In genomic region chr3:184777566-184778356, GRCh38 we compare ENCODE assay signal across 8 cellular contexts. TPM values are rescaled to one million over a fixed set of nuclear protein-coding genes. Genes with fewer than 3 reads are reported as not detected.
DNase-seq lines count a peak whose midpoint lies in the region; ATAC-seq and TF ChIP-seq lines count a peak whose summit lies in the region.

No MANE protein-coding gene starts in this region.

- DNase-seq in AG04449 (ENCODE audit: low read depth, low spot score) (peak; percentile 92), HUDEP-2 (lab: John Stamatoyannopoulos, UW; ENCODE audit: unreplicated experiment in 76 of 76) (peak in 72 of 76 experiments; percentile 5 to 82 (median 58)), NOMO-1 treated with DMSO at 0.1 percent for 48 hours (lab: John Stamatoyannopoulos, UW; ENCODE audit: unreplicated experiment) (peak; percentile 92), endodermal cell (peak; percentile 95), mesenteric fat pad (ENCODE audit: low spot score) (peak; percentile 89)
- DNase-seq in activated CD8-positive, alpha-beta memory T cell treated with anti-CD3 and anti-CD28 coated beads for 24 hours: peak; percentile 87
- DNase-seq in stimulated activated CD8-positive, alpha-beta memory T cell treated with anti-CD3 and anti-CD28 coated beads, Interleukin-15, amount 100 ng/mL, for 48 hours (ENCODE audit: low read depth in 2 of 2): peak; percentile 56 to 61

- no peak overlapping the region for H3K27ac Mint-ChIP-seq in endodermal cell

- no peaks in the 10 kb centered on the region for H3K36me3 Mint-ChIP-seq in endodermal cell (ENCODE audit: low read depth)

- WGBS in endodermal cell (ENCODE audit: insufficient coverage in 1 of 2, insufficient read length in 1 of 2), 2 experiments: 52 to 68% methylated on average over 6 to 11 of the region's 11 CpGs

- H3K27ac ChIP-seq in endodermal cell (ENCODE audit: low read depth, low read length): no peak overlapping the region

- H3K36me3 ChIP-seq in endodermal cell (ENCODE audit: control insufficient read depth, insufficient read depth, low read length): no peaks in the 10 kb centered on the region

- CTCF ChIA-PET in AG04449 (lab: Yijun Ruan, JAX): interaction anchor here (0.6 to 8.2 kb wide), 37 partner anchors 9 to 424 kb away, joined by 3 to 146 read pairs (median 4); partner anchors contain the start of gene VPS8

- no peaks in the 10 kb centered on the region for H3K9me3 Mint-ChIP-seq in endodermal cell

- H3K4me1 Mint-ChIP-seq in endodermal cell: peaks cover 35% of the 10 kb centered on the region

- no peaks in the 10 kb centered on the region for H3K9me3 ChIP-seq in endodermal cell (ENCODE audit: control insufficient read depth, low read length)

- POLR2A ChIA-PET in AG04449 (lab: Yijun Ruan, JAX): interaction anchor here (1.5 to 3.0 kb wide), 2 partner anchors 9 to 216 kb away, joined by 3 to 25 read pairs; partner anchors contain the start of gene EPHB3

- TF ChIP-seq CTCF in AG04449 (IDR thresholded peaks at IDR 0.05; ENCODE audit: insufficient read depth, low read length, missing control alignments) (peak; percentile 62), endodermal cell (conservative IDR thresholded peaks at IDR 0.05) (peak; percentile 96)

- ATAC-seq in GM18909 (IDR thresholded peaks at IDR 0.05; ENCODE audit: poor library complexity, unreplicated experiment): peak; percentile 63

- no peak overlapping the region for H3K9ac ChIP-seq in endodermal cell (ENCODE audit: extremely low read depth, low read length, poor library complexity, severe bottlenecking)

- no peaks in the 10 kb centered on the region for H3K27me3 ChIP-seq in endodermal cell (ENCODE audit: control insufficient read depth, insufficient read depth, low read length, poor library complexity, severe bottlenecking)

- H3K4me1 ChIP-seq in endodermal cell (ENCODE audit: control insufficient read depth, insufficient read depth, low read length): peaks cover 7% of the 10 kb centered on the region

- H3K4me3 Mint-ChIP-seq in endodermal cell: no peak overlapping the region

- H3K27me3 Mint-ChIP-seq in endodermal cell (ENCODE audit: insufficient read depth): peaks cover 4% of the 10 kb centered on the region

- H3K4me3 ChIP-seq in AG04449 (ENCODE audit: low read depth, low read length): no peak overlapping the region
- no peak overlapping the region for H3K4me3 ChIP-seq in endodermal cell (ENCODE audit: low read length)

RNA-seq across cellular contexts. Expression of gene VPS8, which starts 34.2 kb away (rescaled TPM):
- total RNA-seq in endodermal cell (10 to 100 TPM; 49.7 to 70.0 TPM), mesenteric fat pad (55.0 TPM)
- 29.2 TPM for polyA plus RNA-seq in endodermal cell (2013, experiment 1 of 2)
- 33.5 TPM for polyA plus RNA-seq in endodermal cell (2013, experiment 2 of 2)
